16 cellular contexts compared by ENCODE assay signal in the genomic region with DNA sequence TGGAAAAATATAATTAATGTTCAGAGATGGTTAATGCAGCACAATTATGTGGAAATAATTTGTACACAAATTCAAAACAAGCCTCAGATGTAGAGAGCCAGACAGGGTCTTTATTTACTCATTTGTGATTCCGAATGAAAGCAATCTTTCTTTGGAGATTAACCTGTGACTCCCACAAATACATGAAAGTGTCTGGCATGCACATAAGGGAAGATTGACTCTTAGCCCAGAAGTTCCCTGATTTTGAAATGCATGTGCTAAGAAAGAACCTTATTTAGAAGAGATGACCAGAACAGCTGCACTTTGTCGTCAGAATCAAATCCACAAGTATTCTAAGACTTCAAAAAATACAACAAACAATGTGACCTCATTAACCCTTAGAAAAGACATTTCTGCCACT. TPM values are rescaled to one million over a fixed set of nuclear protein-coding genes. Genes with fewer than 3 reads are reported as not detected.
DNase-seq lines count a peak whose midpoint lies in the region; ATAC-seq and TF ChIP-seq lines count a peak whose summit lies in the region.
"Had no signal": no experiment of that assay in that cellular context is flagged by ENCODE, and none has a peak within 500 bp of the region (broad histone marks: within the 10 kb centered on the region; RNA-seq: fewer than 3 reads in every experiment).

No MANE protein-coding gene starts in this region.

- no peaks in the 10 kb centered on the region for H3K36me3 ChIP-seq in effector memory CD4-positive, alpha-beta T cell (ENCODE audit: control insufficient read depth, insufficient read depth, low read length)
- H3K36me3 ChIP-seq: brain microvascular endothelial cell, neural progenitor cell, SJSA1, thoracic aorta had no signal

- H3K4me3 ChIP-seq in skeletal muscle cell (ENCODE audit: low read depth, low read length): no peak overlapping the region
- no peak overlapping the region for H3K4me3 ChIP-seq in effector memory CD4-positive, alpha-beta T cell (ENCODE audit: insufficient read depth, low read depth, low read length, poor library complexity, severe bottlenecking)
- H3K4me3 ChIP-seq: neural progenitor cell, SJSA1, thoracic aorta had no signal

- no peaks in the 10 kb centered on the region for H3K27me3 ChIP-seq in effector memory CD4-positive, alpha-beta T cell (replicated peaks; ENCODE audit: control insufficient read depth, insufficient read depth, low read length, poor library complexity, severe bottlenecking)
- H3K27me3 ChIP-seq: brain microvascular endothelial cell, neural progenitor cell had no signal

- POLR2A ChIA-PET in MCF 10A (lab: Yijun Ruan, JAX): interaction anchor here (0.6 kb wide), 1 partner anchor 65 kb away, joined by 3 read pairs; no protein-coding TSS in a partner anchor

- no peaks in the 10 kb centered on the region for H3K9me3 ChIP-seq in effector memory CD4-positive, alpha-beta T cell (ENCODE audit: control insufficient read depth, low read length)
- H3K9me3 ChIP-seq: SJSA1, thoracic aorta had no signal

- peak; percentile 28 for DNase-seq in GM03348 (ENCODE audit: low spot score)
- DNase-seq in MCF 10A (ENCODE audit: unreplicated experiment): no peak
- no peak for DNase-seq in left ventricle myocardium superior
- DNase-seq in skeletal muscle cell (ENCODE audit: low read depth): peak; percentile 67
- no peak for DNase-seq in globus pallidus (ENCODE audit: low spot score)
- no peak for DNase-seq in effector memory CD4-positive, alpha-beta T cell
- DNase-seq in head of caudate nucleus: no peak
- DNase-seq: activated CD4-positive, alpha-beta memory T cell treated with anti-CD3 and anti-CD28 coated beads for 36 hours; brain microvascular endothelial cell; left colon; NCI-H1092 treated with DMSO at 0.1 percent for 48 hours had no signal

- H3K36me3 Mint-ChIP-seq in MCF 10A (ENCODE audit: insufficient read depth, unreplicated experiment): no peaks in the 10 kb centered on the region
- H3K36me3 Mint-ChIP-seq: activated CD4-positive, alpha-beta memory T cell treated with anti-CD3 and anti-CD28 coated beads for 36 hours; neural progenitor cell had no signal

- ATAC-seq in left ventricle myocardium superior (peak; percentile 66), GM18517 (IDR thresholded peaks at IDR 0.05; ENCODE audit: unreplicated experiment) (no peak)
- ATAC-seq: left colon had no signal

- H3K4me1 Mint-ChIP-seq in MCF 10A (ENCODE audit: insufficient read depth, unreplicated experiment): peaks cover 30% of the 10 kb centered on the region

- TF ChIP-seq CTCF in MCF 10A (IDR thresholded peaks at IDR 0.05; ENCODE audit: unreplicated experiment): no peak

- H3K27me3 Mint-ChIP-seq in MCF 10A (ENCODE audit: insufficient read depth, unreplicated experiment): no peaks in the 10 kb centered on the region
- H3K27me3 Mint-ChIP-seq: activated CD4-positive, alpha-beta memory T cell treated with anti-CD3 and anti-CD28 coated beads for 36 hours had no signal

- H3K4me3 Mint-ChIP-seq in MCF 10A (ENCODE audit: unreplicated experiment): no peak overlapping the region
- H3K4me3 Mint-ChIP-seq: activated CD4-positive, alpha-beta memory T cell treated with anti-CD3 and anti-CD28 coated beads for 36 hours; neural progenitor cell had no signal

- H3K27ac ChIP-seq in effector memory CD4-positive, alpha-beta T cell (ENCODE audit: insufficient read depth, low read length, poor library complexity, severe bottlenecking): no peak overlapping the region
- H3K27ac ChIP-seq: brain microvascular endothelial cell, C4-2B, neural progenitor cell, SJSA1, thoracic aorta had no signal

- H3K27ac Mint-ChIP-seq in MCF 10A (ENCODE audit: low read depth, unreplicated experiment): peak overlapping the region; percentile 74
- H3K27ac Mint-ChIP-seq: activated CD4-positive, alpha-beta memory T cell treated with anti-CD3 and anti-CD28 coated beads for 36 hours; neural progenitor cell had no signal

- no TSS peak for BruUV-seq in MCF 10A (replicated peaks; lab: Mats Ljungman, UMichigan)

- intact Hi-C loops in MCF 10A (cut with micrococcal nuclease) (no loop called here), left ventricle myocardium superior (cut with micrococcal nuclease) (no loop called here), head of caudate nucleus (cut with DNase I) (no loop called here)

- no peaks in the 10 kb centered on the region for H3K9me3 Mint-ChIP-seq in MCF 10A (ENCODE audit: unreplicated experiment)
- H3K9me3 Mint-ChIP-seq: activated CD4-positive, alpha-beta memory T cell treated with anti-CD3 and anti-CD28 coated beads for 36 hours; neural progenitor cell had no signal

- H3K4me1 ChIP-seq in effector memory CD4-positive, alpha-beta T cell (ENCODE audit: control insufficient read depth, insufficient read depth, low read length, poor library complexity, severe bottlenecking): no peaks in the 10 kb centered on the region
- H3K4me1 ChIP-seq: SJSA1 had no signal

- CTCF ChIA-PET in MCF 10A (lab: Yijun Ruan, JAX): interaction anchor here (0.7 kb wide), 1 partner anchor 676 kb away, joined by 3 read pairs; no protein-coding TSS in a partner anchor

RNA-seq across cellular contexts. Expression of a gene that starts 45.1 kb away (rescaled TPM):
- total RNA-seq in MCF 10A (2022) (not detected in 2 replicates), left ventricle myocardium superior (23.1 TPM)
- total RNA-seq: SJSA1 had no signal

RNA-seq across cellular contexts. Expression of a gene that starts 48.5 kb away (rescaled TPM):
- total RNA-seq in MCF 10A (2022) (not detected in 2 replicates), left ventricle myocardium superior (not detected)
- total RNA-seq: activated CD4-positive, alpha-beta memory T cell treated with anti-CD3 and anti-CD28 coated beads for 36 hours; SJSA1 had no signal

Comparison
In these comparisons a context has a peak if more than half of its experiments do, and no peak if none do; other contexts are left out.
1. DNase-seq: peak in GM03348 (single experiment) and skeletal muscle cell (single experiment); none in MCF 10A (single experiment), left ventricle myocardium superior (single experiment), globus pallidus (single experiment), effector memory CD4-positive, alpha-beta T cell (0 of 3) and head of caudate nucleus (0 of 42).
2. RNA of a gene that starts 45.1 kb away (total RNA-seq): 23.1 TPM in left ventricle myocardium superior (single experiment); not detected in MCF 10A; every median in the first group is over 10 times any median in the second.